Comparison of ENCODE assay signal across 14 cellular contexts in the genomic region with DNA sequence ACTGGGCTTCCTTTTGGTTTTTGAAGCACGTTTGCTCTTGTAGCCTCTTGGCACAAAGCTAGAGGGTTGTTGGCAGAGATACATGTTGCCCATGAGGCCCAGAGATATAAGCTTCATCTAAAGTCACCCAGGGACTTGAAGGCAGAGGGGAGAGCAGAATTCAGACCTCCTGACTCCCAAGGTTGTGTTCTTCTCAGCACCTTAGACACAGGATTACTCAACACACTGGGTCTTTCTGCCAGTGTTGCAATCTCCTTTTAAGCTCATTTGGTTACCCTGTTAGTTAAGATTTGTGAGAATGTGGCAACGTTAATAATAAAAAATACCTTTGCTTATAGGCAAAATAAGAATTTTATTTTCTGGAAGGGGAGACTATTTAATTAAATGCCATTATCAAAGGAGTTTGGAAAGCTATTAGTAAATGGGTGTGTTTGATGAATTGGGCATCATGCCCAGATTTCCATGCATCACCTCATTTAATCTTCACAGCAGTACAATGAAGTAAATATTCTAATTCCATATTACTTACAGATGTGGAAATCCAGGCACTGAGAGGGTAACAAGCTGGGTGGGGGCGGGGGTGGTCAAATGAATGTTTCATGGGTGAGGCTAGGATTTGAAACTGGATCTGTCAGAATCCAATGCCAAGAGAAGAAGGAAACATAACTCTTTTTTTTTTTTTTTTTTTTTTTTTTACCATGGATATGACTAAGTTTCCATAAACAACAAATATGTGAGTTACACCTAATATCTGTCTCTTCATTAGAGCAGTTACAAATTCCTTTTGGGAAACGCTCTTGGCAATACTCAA.
DNase-seq lines count a peak whose midpoint lies in the region; ATAC-seq, FAIRE-seq and TF ChIP-seq lines count a peak whose summit lies in the region.
"Had no signal": no experiment of that assay in that cellular context is flagged by ENCODE, and none has a peak within 500 bp of the region (broad histone marks: within the 10 kb centered on the region; RNA-seq: fewer than 3 reads in every experiment).

No MANE protein-coding gene starts in this region.

- POLR2A ChIA-PET in K562 (lab: Yijun Ruan, JAX) = interaction anchor here (1.5 kb wide), 1 partner anchor 11 kb away, joined by 3 read pairs; no protein-coding TSS in a partner anchor

- H3K9me1 ChIP-seq in K562 (ENCODE audit: control insufficient read depth, insufficient read depth, low read length) (no peaks in the 10 kb centered on the region), keratinocyte (ENCODE audit: control insufficient read depth, extremely low read depth, insufficient read depth, low read length) (no peaks in the 10 kb centered on the region)

- H4K20me1 ChIP-seq in K562 (replicated peaks; ENCODE audit: control insufficient read depth, insufficient read depth, low read length) (no peaks in the 10 kb centered on the region), keratinocyte (ENCODE audit: control insufficient read depth, extremely low read depth, insufficient read depth, low read length) (no peaks in the 10 kb centered on the region)

- H3K4me3 ChIP-seq in AG09309 (ENCODE audit: control insufficient read depth, low read depth, low read length) (no peak overlapping the region), K562 (no peak overlapping the region), keratinocyte (ENCODE audit: control insufficient read depth in 2 of 3, extremely low read depth in 1 of 3, insufficient read depth in 2 of 3, low read depth in 1 of 3, low read length in 3 of 3) (no peak overlapping the region)

- H3K27me3 ChIP-seq in K562 (ENCODE audit: control insufficient read depth in 2 of 2, insufficient read depth in 2 of 2, low read length in 2 of 2) (no peaks in the 10 kb centered on the region), keratinocyte (ENCODE audit: control insufficient read depth, extremely low read depth, insufficient read depth, low read length) (no peaks in the 10 kb centered on the region)

- WGBS in K562 (ENCODE audit: insufficient coverage, low coverage, missing lambda C conversion rate) = 21% methylated on average over 4 of the region's 4 CpGs

- no peak for FAIRE-seq in K562 (lab: Jason Lieb, UNC)
- FAIRE-seq in keratinocyte (lab: Jason Lieb, UNC) = peak; percentile 29
- FAIRE-seq: GM12891 had no signal

- no peak for ATAC-seq in K562
- ATAC-seq in GM19463 (IDR thresholded peaks at IDR 0.05; ENCODE audit: unreplicated experiment) = no peak
- ATAC-seq: activated CD4-positive, alpha-beta T cell treated with anti-CD3 and anti-CD28 coated beads for 36 hours; CD8-positive, alpha-beta T cell had no signal

- no peak for TF ChIP-seq POLR2A in K562 (conservative IDR thresholded peaks at IDR 0.05)

- TF ChIP-seq EP300 in Ishikawa (IDR thresholded peaks at IDR 0.05; ENCODE audit: borderline replicate concordance) (peak; percentile 92), K562 (IDR thresholded peaks at IDR 0.05; ENCODE audit: low read length) (no peak)

- H3K9ac ChIP-seq in K562 (ENCODE audit: insufficient read depth in 1 of 2, low read depth in 2 of 2, low read length in 2 of 2) (no peak overlapping the region), keratinocyte (ENCODE audit: control insufficient read depth, extremely low read depth, insufficient read depth, low read length) (no peak overlapping the region)

- no peak for TF ChIP-seq CTCF in AG09309 (IDR thresholded peaks at IDR 0.05; ENCODE audit: control insufficient read depth, insufficient read depth, low read depth, low read length, missing control alignments)
- TF ChIP-seq CTCF in K562 (IDR thresholded peaks at IDR 0.05 in 2 of 3, conservative IDR thresholded peaks at IDR 0.05 in 1 of 3; ENCODE audit: insufficient read depth in 2 of 3, low read depth in 1 of 3, low read length in 3 of 3) = no peak
- no peak for TF ChIP-seq CTCF in keratinocyte (optimal IDR thresholded peaks at IDR 0.05 in 1 of 3, IDR thresholded peaks at IDR 0.05 in 1 of 3, conservative IDR thresholded peaks at IDR 0.05 in 1 of 3; ENCODE audit: extremely low read depth in 1 of 3, insufficient read depth in 2 of 3, low read length in 3 of 3)

- H3K27ac ChIP-seq in K562 (ENCODE audit: extremely low read depth, low read depth, low read length) = no peak overlapping the region
- H3K27ac ChIP-seq in keratinocyte (ENCODE audit: control insufficient read depth, insufficient read depth, low read length) = peak overlapping the region; percentile 1

- H3K4me2 ChIP-seq in K562 (ENCODE audit: insufficient read depth, low read length) = no peak overlapping the region
- no peak overlapping the region for H3K4me2 ChIP-seq in keratinocyte (ENCODE audit: control insufficient read depth, extremely low read depth, insufficient read depth, low read depth, low read length)

- CTCF ChIA-PET in K562 (lab: Yijun Ruan, JAX; ENCODE audit: low intra/inter-chr PET ratio) = no interaction called here

- intact Hi-C loops in K562 (cut with micrococcal nuclease) = no loop called here

- H3K79me2 ChIP-seq in K562 (ENCODE audit: control insufficient read depth, insufficient read depth, low read length) = no peaks in the 10 kb centered on the region
- H3K79me2 ChIP-seq in keratinocyte (ENCODE audit: control insufficient read depth, insufficient read depth, low read length) = no peaks in the 10 kb centered on the region

- H3K36me3 ChIP-seq in K562 (ENCODE audit: control insufficient read depth, insufficient read depth, low read length) (peaks cover 2% of the 10 kb centered on the region; the same call in 1 of the 3 replicates), keratinocyte (ENCODE audit: control insufficient read depth in 2 of 2, extremely low read depth in 1 of 2, insufficient read depth in 2 of 2, low read length in 2 of 2) (no peaks in the 10 kb centered on the region)

- peak; percentile 80 for DNase-seq in AG09309 (ENCODE audit: low read depth)
- no peak for DNase-seq in K562 (ENCODE audit: extremely low read depth in 1 of 4, low spot score in 3 of 4)
- DNase-seq in keratinocyte (ENCODE audit: low read depth, low spot score) = no peak
- no peak for DNase-seq in KBM-7
- no peak for DNase-seq in KG1 (lab: John Stamatoyannopoulos, UW)
- DNase-seq in HPDE6-E6E7 (ENCODE audit: extremely low spot score) = no peak
- DNase-seq: activated CD4-positive, alpha-beta T cell treated with anti-CD3 and anti-CD28 coated beads for 36 hours; CD8-positive, alpha-beta T cell; MM.1S; SHP77; stimulated activated CD4-positive, alpha-beta T cell treated with anti-CD3 and anti-CD28 coated beads, Interleukin-15, amount 100 ng/mL, for 24 hours had no signal

- dilution Hi-C loops in keratinocyte (cut with MboI; ENCODE audit: extremely low pct_ligation_motif_present, low sequenced_read_pairs) = no loop called here

- no TSS peak for BruUV-seq in K562 (replicated peaks; lab: Mats Ljungman, UMichigan)

- no peaks in the 10 kb centered on the region for H3K4me1 ChIP-seq in K562 (replicated peaks in 1 of 2; ENCODE audit: control insufficient read depth in 2 of 2, insufficient read depth in 2 of 2, low read length in 2 of 2)
- H3K4me1 ChIP-seq in keratinocyte (ENCODE audit: control insufficient read depth, extremely low read depth, insufficient read depth, low read length) = peaks cover 20% of the 10 kb centered on the region

- in situ Hi-C loops in K562 (cut with MboI) = no loop called here
- in situ Hi-C loops in KBM-7 (cut with MboI; ENCODE audit: low pct_unique_long_range_greater_than_20kb, low sequenced_read_pairs) = no loop called here

- no peak for TF ChIP-seq RAD21 in Ishikawa (IDR thresholded peaks at IDR 0.05; ENCODE audit: low read depth)
- no peak for TF ChIP-seq RAD21 in K562 (CRISPR knock-in tag; conservative IDR thresholded peaks at IDR 0.05 in 1 of 2, IDR thresholded peaks at IDR 0.05 in 1 of 2)

- H3K9me3 ChIP-seq in K562 (replicated peaks; ENCODE audit: control insufficient read depth, insufficient read depth, low read depth, low read length) (no peaks in the 10 kb centered on the region), keratinocyte (ENCODE audit: control insufficient read depth, low read depth, low read length) (no peaks in the 10 kb centered on the region)

- H2AFZ ChIP-seq in K562 (ENCODE audit: low read depth, low read length) = no peak overlapping the region
- H2AFZ ChIP-seq in keratinocyte (ENCODE audit: control insufficient read depth, low read length) = no peak overlapping the region

TF ChIP-seq in Ishikawa, 13 proteins besides CTCF, POLR2A, EP300 and RAD21:
- TF ChIP-seq, protein P1, sequence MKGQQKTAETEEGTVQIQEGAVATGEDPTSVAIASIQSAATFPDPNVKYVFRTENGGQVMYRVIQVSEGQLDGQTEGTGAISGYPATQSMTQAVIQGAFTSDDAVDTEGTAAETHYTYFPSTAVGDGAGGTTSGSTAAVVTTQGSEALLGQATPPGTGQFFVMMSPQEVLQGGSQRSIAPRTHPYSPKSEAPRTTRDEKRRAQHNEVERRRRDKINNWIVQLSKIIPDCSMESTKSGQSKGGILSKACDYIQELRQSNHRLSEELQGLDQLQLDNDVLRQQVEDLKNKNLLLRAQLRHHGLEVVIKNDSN (IDR thresholded peaks at IDR 0.05) = no peak
- no peak for TF ChIP-seq TAF1 (IDR thresholded peaks at IDR 0.05; ENCODE audit: low read depth)
- peak; percentile 94 for TF ChIP-seq NFIC (IDR thresholded peaks at IDR 0.05)
- TF ChIP-seq TCF12 (IDR thresholded peaks at IDR 0.05; ENCODE audit: low read depth) = peak; percentile 92
- TF ChIP-seq ZBTB7A (IDR thresholded peaks at IDR 0.05; ENCODE audit: low read depth) = no peak
- TF ChIP-seq CEBPB (IDR thresholded peaks at IDR 0.05) = peak; percentile 94
- peak; percentile 62; the same call in 1 of the 2 replicates for TF ChIP-seq FOXM1 (IDR thresholded peaks at IDR 0.05; ENCODE audit: borderline replicate concordance, low read depth)
- peak; percentile 69 for TF ChIP-seq TEAD4 (IDR thresholded peaks at IDR 0.05)
TF ChIP-seq in Ishikawa: peak in this region for 5.

TF ChIP-seq in K562, 482 proteins besides CTCF, POLR2A, EP300 and RAD21 (continues in another document):
- TF ChIP-seq, protein P2, sequence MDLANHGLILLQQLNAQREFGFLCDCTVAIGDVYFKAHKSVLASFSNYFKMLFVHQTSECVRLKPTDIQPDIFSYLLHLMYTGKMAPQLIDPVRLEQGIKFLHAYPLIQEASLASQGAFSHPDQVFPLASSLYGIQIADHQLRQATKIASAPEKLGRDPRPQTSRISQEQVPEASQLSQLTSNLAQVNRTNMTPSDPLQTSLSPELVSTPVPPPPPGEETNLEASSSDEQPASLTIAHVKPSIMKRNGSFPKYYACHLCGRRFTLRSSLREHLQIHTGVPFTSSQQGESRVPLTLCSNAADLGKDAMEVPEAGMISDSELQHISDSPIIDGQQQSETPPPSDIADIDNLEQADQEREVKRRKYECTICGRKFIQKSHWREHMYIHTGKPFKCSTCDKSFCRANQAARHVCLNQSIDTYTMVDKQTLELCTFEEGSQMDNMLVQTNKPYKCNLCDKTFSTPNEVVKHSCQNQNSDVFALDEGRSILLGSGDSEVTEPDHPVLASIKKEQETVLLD (IDR thresholded peaks at IDR 0.05) = no peak
